ENCODE assay signal across 8 cellular contexts in the genomic region with DNA sequence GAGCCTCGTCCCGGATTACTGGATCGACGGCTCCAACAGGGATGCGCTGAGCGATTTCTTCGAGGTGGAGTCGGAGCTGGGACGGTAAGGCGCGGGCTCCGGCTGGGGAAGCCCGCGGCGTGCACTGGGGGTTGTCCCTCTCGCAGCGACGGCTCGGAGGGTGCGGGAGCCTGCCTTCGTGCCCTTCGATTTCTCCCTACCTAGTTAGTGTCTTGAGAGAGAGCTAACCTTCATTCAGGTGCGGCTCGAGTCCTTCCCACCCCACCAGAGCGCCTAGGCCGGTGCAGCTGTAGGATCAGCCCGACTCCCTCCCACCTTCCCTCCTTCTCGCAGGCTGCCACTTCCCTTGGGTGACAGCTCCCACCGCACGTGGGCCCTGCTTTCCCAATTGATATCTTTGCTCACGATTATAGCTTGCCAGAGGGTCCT. TPM values are rescaled to one million over a fixed set of nuclear protein-coding genes. Genes with fewer than 3 reads are reported as not detected.
DNase-seq lines count a peak whose midpoint lies in the region; ATAC-seq and TF ChIP-seq lines count a peak whose summit lies in the region.

No MANE protein-coding gene starts in this region.

- intact Hi-C loops in heart left ventricle (cut with DNase I) (loop anchor here in 1 of 10 donors (5.0 kb wide), 1 partner anchor 923 kb away; no protein-coding TSS in a partner anchor), Right ventricle myocardium superior (cut with DNase I) (no loop called here)

- DNase-seq in heart left ventricle (peak in 2 of 5 donors; percentile 14 to 45), Right ventricle myocardium superior (no peak), T-cell (peak in 4 of 34 experiments; percentile 22 to 34 (median 26)), foreskin keratinocyte (peak; percentile 2 to 13), NCI-H1436 treated with DMSO at 0.1 percent for 48 hours (lab: John Stamatoyannopoulos, UW) (no peak), amniotic stem cell (lab: John Stamatoyannopoulos, UW) (no peak)

- H3K9me3 ChIP-seq in heart left ventricle (no peaks in the 10 kb centered on the region), skeletal muscle satellite cell (replicated peaks; ENCODE audit: low read length) (no peaks in the 10 kb centered on the region)

- H3K9ac ChIP-seq in skeletal muscle satellite cell (ENCODE audit: low read depth, low read length): peak overlapping the region; percentile 70

- TF ChIP-seq CTCF in heart left ventricle (IDR thresholded peaks at IDR 0.05) (no peak), foreskin keratinocyte (conservative IDR thresholded peaks at IDR 0.05) (no peak)

- H3K27me3 Mint-ChIP-seq in T-cell: no peaks in the 10 kb centered on the region

- CTCF ChIA-PET in T-cell (lab: Charles Lee): interaction anchor here (1.2 to 4.1 kb wide), 10 partner anchors 12 to 67 kb away, joined by 3 to 31 read pairs (median 4); no protein-coding TSS in a partner anchor

- H3K4me1 Mint-ChIP-seq in T-cell: peaks cover 34 to 53% (median 40%) of the 10 kb centered on the region in 3 donors

- WGBS in heart left ventricle, 4 donors: 2 to 3% (median 2%) methylated on average over 30 to 31 of the region's 31 CpGs

- no peaks in the 10 kb centered on the region for H3K9me3 Mint-ChIP-seq in T-cell

- TF ChIP-seq POLR2A in heart left ventricle (IDR thresholded peaks at IDR 0.05): no peak

- peak overlapping the region; percentile 43 to 67 (median 56) for H3K4me3 ChIP-seq in heart left ventricle
- H3K4me3 ChIP-seq in skeletal muscle satellite cell (ENCODE audit: low read length): peak overlapping the region; percentile 83

- H3K4me2 ChIP-seq in skeletal muscle satellite cell (ENCODE audit: low read length): peak overlapping the region; percentile 97

- peak overlapping the region; percentile 97 to 98 for H3K27ac Mint-ChIP-seq in T-cell

- H3K4me3 Mint-ChIP-seq in T-cell: peak overlapping the region; percentile 97 to 98 (median 98)

- H3K36me3 ChIP-seq in heart left ventricle (no peaks in the 10 kb centered on the region), skeletal muscle satellite cell (ENCODE audit: insufficient read depth, low read length) (no peaks in the 10 kb centered on the region)

- POLR2A ChIA-PET in T-cell (lab: Charles Lee): interaction anchor here (0.6 to 2.3 kb wide), 9 partner anchors 9 to 34 kb away, joined by 3 to 8 read pairs (median 5); no protein-coding TSS in a partner anchor

- no peak for ATAC-seq in heart left ventricle
- no peak for ATAC-seq in Right ventricle myocardium superior (ENCODE audit: poor library complexity)
- ATAC-seq in HG02884 (IDR thresholded peaks at IDR 0.05; ENCODE audit: unreplicated experiment): peak; percentile 24
- peak; percentile 15 to 39 (median 20) for ATAC-seq in T-cell (replicated peaks in 1 of 4)
- peak; percentile 34 for ATAC-seq in foreskin keratinocyte

- H3K4me1 ChIP-seq in heart left ventricle (peaks cover 0 to 16% (median 5%) of the 10 kb centered on the region in 12 donors), foreskin keratinocyte (peaks cover 9% of the 10 kb centered on the region), skeletal muscle satellite cell (ENCODE audit: control insufficient read depth, insufficient read depth, low read length) (peaks cover 21% of the 10 kb centered on the region)

- H3K36me3 Mint-ChIP-seq in T-cell: peaks cover 27% of the 10 kb centered on the region

- H3K27ac ChIP-seq in heart left ventricle (peak overlapping the region in 2 of 12 donors; percentile 19 to 54), foreskin keratinocyte (peak overlapping the region; percentile 42)

- H3K27me3 ChIP-seq in heart left ventricle (peaks cover 0 to 37% (median 14%) of the 10 kb centered on the region in 9 donors), foreskin keratinocyte (peaks cover 32% of the 10 kb centered on the region), skeletal muscle satellite cell (ENCODE audit: control insufficient read depth, insufficient read depth, low read length) (no peaks in the 10 kb centered on the region)

RNA-seq across cellular contexts. Expression of a gene that starts 0.4 kb away (rescaled TPM):
- total RNA-seq in heart left ventricle: 1 to 10 TPM in 1 of 9 donors, under 1 TPM in 5, not detected in 3; 0.02 to 3.7 (median 0.55) TPM
- polyA plus RNA-seq in heart left ventricle: under 1 TPM; 0.06 to 0.23 TPM
- 0.16 TPM for total RNA-seq in Right ventricle myocardium superior
- total RNA-seq in T-cell: 100 to 1,000 TPM; 120 to 274 (median 243) TPM
- total RNA-seq in foreskin keratinocyte: 2.5 and 3.8 TPM in 2 replicates
- 0.41 and 1.2 TPM in 2 replicates for polyA plus RNA-seq in foreskin keratinocyte
- 0.51 and 2.2 TPM in 2 replicates for total RNA-seq in skeletal muscle satellite cell (2012; rRNA removed)

Comparison
In these comparisons a context has a peak if more than half of its experiments do, and no peak if none do; other contexts are left out.
1. ATAC-seq: peak in HG02884 (single experiment), T-cell (4 of 4) and foreskin keratinocyte (single experiment); none in heart left ventricle (0 of 4) and Right ventricle myocardium superior (single experiment).
2. DNase-seq: peak in foreskin keratinocyte (2 of 2); none in Right ventricle myocardium superior (single experiment), NCI-H1436 treated with DMSO at 0.1 percent for 48 hours (single experiment) and amniotic stem cell (single experiment).
3. RNA of a gene that starts 0.4 kb away (total RNA-seq): 120 to 274 TPM in T-cell; 2.5 to 3.8 TPM in foreskin keratinocyte, 0.02 to 3.7 TPM in heart left ventricle and 0.16 TPM in Right ventricle myocardium superior (single experiment); every median in the first group is over 10 times any median in the second.